Comparison of ENCODE assay signal across 14 cellular contexts in the genomic region with DNA sequence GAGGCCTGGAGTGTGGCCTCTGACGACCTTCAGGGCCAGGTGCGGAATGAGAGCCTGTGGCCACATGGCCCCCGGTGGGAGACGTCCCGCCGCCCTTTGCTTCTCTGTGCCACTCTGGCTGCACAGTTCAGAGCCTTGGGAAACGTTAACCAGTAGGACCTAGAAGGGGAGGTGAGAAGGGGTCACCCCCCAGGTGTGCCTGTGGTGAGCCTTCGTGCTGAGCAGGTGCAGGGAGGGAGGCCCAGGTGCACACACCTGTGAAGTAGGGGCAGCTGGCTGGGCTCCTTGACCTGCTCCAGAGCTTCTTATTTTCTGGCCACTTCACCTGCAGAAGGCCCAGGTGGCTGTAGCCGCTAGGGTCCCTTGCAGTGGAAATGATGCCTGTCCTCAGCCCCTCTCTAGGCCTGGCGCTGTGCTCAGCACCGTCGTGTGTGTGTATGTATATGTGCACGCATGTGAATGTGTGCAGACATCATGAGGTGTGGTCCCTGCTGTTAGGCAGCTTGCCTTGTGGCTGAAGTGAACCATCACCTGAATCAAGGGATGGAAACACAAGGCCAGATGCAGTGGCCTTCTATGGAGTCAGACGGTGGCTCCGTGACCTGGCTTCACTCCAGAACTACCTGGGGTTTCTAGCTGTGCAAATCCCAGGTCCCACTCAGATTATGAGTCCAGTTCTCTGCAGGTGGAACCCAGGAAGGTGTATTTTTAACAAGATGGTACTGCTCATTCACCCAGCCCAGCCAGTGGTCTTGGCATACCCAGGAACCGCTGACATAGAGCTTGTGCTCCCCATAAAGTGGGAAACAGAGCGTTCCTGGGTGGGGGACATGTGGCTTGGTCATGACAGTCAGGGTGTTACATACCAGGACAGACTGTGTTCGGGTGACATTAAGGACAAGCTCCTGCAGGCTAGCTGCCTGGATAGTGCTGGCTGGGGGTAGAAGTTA. TPM values are rescaled to one million over a fixed set of nuclear protein-coding genes. Genes with fewer than 3 reads are reported as not detected.
A peak's percentile ranks its signal among the peaks of the same experiment; 100 is the strongest.
DNase-seq lines count a peak whose midpoint lies in the region; ATAC-seq, FAIRE-seq and TF ChIP-seq lines count a peak whose summit lies in the region.
"Not testable (repeated sequence)": the region's sequence is repeated elsewhere in the genome, so short reads cannot be mapped to it uniquely, and the experiment has no call there.
"Had no signal": no experiment of that assay in that cellular context is flagged by ENCODE, and none has a peak within 500 bp of the region (broad histone marks: within the 10 kb centered on the region; RNA-seq: fewer than 3 reads in every experiment).

No MANE protein-coding gene starts in this region.

- TF ChIP-seq EP300 in K562 (IDR thresholded peaks at IDR 0.05; ENCODE audit: low read length): not testable (repeated sequence)

- H3K9me3 Mint-ChIP-seq in osteocyte (ENCODE audit: unreplicated experiment); stimulated activated memory B cell treated with anti-CD40 and anti-IgM and Interleukin-4, amounts not matched to agents 10 μg/mL and 1 μg/mL and 100 μg/mL, for 72 hours: not testable (repeated sequence)

- WGBS in K562 (ENCODE audit: insufficient coverage, low coverage, missing lambda C conversion rate): 2% methylated on average over 15 of the region's 18 CpGs

- H3K4me3 Mint-ChIP-seq in osteocyte (ENCODE audit: unreplicated experiment); stimulated activated memory B cell treated with anti-CD40 and anti-IgM and Interleukin-4, amounts not matched to agents 10 μg/mL and 1 μg/mL and 100 μg/mL, for 72 hours: not testable (repeated sequence)

- POLR2A ChIA-PET in K562 (lab: Yijun Ruan, JAX): interaction anchor here (0.6 to 1.2 kb wide), 4 partner anchors 13 to 73 kb away, joined by 3 to 7 read pairs (median 6); no protein-coding TSS in a partner anchor

- not testable (repeated sequence) for H3K4me2 ChIP-seq in K562 (ENCODE audit: insufficient read depth, low read length)

- H3K36me3 ChIP-seq in K562 (ENCODE audit: control insufficient read depth, insufficient read depth, low read length): not testable (repeated sequence)

- in situ Hi-C loops in K562 (cut with MboI): not testable (repeated sequence)

- H4K20me1 ChIP-seq in K562 (replicated peaks; ENCODE audit: control insufficient read depth, insufficient read depth, low read length): not testable (repeated sequence)

- intact Hi-C loops in K562 (cut with micrococcal nuclease): not testable (repeated sequence)

- not testable (repeated sequence) for H3K4me1 ChIP-seq in K562 (replicated peaks in 1 of 2; ENCODE audit: control insufficient read depth in 2 of 2, insufficient read depth in 2 of 2, low read length in 2 of 2)

- H3K27ac Mint-ChIP-seq in osteocyte (ENCODE audit: unreplicated experiment); stimulated activated memory B cell treated with anti-CD40 and anti-IgM and Interleukin-4, amounts not matched to agents 10 μg/mL and 1 μg/mL and 100 μg/mL, for 72 hours: not testable (repeated sequence)

- not testable (repeated sequence) for H3K9ac ChIP-seq in K562 (ENCODE audit: insufficient read depth in 1 of 2, low read depth in 2 of 2, low read length in 2 of 2)

- not testable (repeated sequence) for H3K9me3 ChIP-seq in K562 (replicated peaks; ENCODE audit: control insufficient read depth, insufficient read depth, low read depth, low read length)

- H3K79me2 ChIP-seq in K562 (ENCODE audit: control insufficient read depth, insufficient read depth, low read length): not testable (repeated sequence)

- not testable (repeated sequence) for TF ChIP-seq CTCF in K562 (IDR thresholded peaks at IDR 0.05 in 2 of 3, conservative IDR thresholded peaks at IDR 0.05 in 1 of 3; ENCODE audit: insufficient read depth in 2 of 3, low read depth in 1 of 3, low read length in 3 of 3); osteocyte (IDR thresholded peaks at IDR 0.05)

- not testable (repeated sequence) for H3K9me1 ChIP-seq in K562 (ENCODE audit: control insufficient read depth, insufficient read depth, low read length)

- CTCF ChIA-PET in K562 (lab: Yijun Ruan, JAX; ENCODE audit: low intra/inter-chr PET ratio): not testable (repeated sequence)

- not testable (repeated sequence) for TF ChIP-seq RAD21 in K562 (CRISPR knock-in tag; conservative IDR thresholded peaks at IDR 0.05 in 1 of 2, IDR thresholded peaks at IDR 0.05 in 1 of 2)

- not testable (repeated sequence) for H3K27me3 Mint-ChIP-seq in osteocyte (ENCODE audit: unreplicated experiment); stimulated activated memory B cell treated with anti-CD40 and anti-IgM and Interleukin-4, amounts not matched to agents 10 μg/mL and 1 μg/mL and 100 μg/mL, for 72 hours

- not testable (repeated sequence) for TF ChIP-seq POLR2A in K562 (conservative IDR thresholded peaks at IDR 0.05)

- H3K27ac ChIP-seq in K562 (ENCODE audit: extremely low read depth, low read depth, low read length): not testable (repeated sequence)

- not testable (repeated sequence) for H2AFZ ChIP-seq in K562 (ENCODE audit: low read depth, low read length)

- not testable (repeated sequence) for BruUV-seq in K562 (replicated peaks; lab: Mats Ljungman, UMichigan)

- not testable (repeated sequence) for H3K4me1 Mint-ChIP-seq in osteocyte (ENCODE audit: unreplicated experiment); stimulated activated memory B cell treated with anti-CD40 and anti-IgM and Interleukin-4, amounts not matched to agents 10 μg/mL and 1 μg/mL and 100 μg/mL, for 72 hours

- FAIRE-seq in K562 (lab: Jason Lieb, UNC): not testable (repeated sequence)
- peak; percentile 98 for FAIRE-seq in urothelium cell line (lab: Jason Lieb, UNC)

- ATAC-seq in K562: peak; percentile 17
- ATAC-seq in esophagus mucosa: peak; percentile 44
- peak; percentile 8 for ATAC-seq in stimulated activated memory B cell treated with anti-CD40 and anti-IgM and Interleukin-4, amounts not matched to agents 10 μg/mL and 1 μg/mL and 100 μg/mL, for 72 hours

- not testable (repeated sequence) for H3K4me3 ChIP-seq in K562

- peaks cover 9 to 27% of the 10 kb centered on the region in 2 experiments for H3K27me3 ChIP-seq in K562 (ENCODE audit: control insufficient read depth in 2 of 2, insufficient read depth in 2 of 2, low read length in 2 of 2)

- H3K36me3 Mint-ChIP-seq in osteocyte (ENCODE audit: unreplicated experiment); stimulated activated memory B cell treated with anti-CD40 and anti-IgM and Interleukin-4, amounts not matched to agents 10 μg/mL and 1 μg/mL and 100 μg/mL, for 72 hours: not testable (repeated sequence)

- DNase-seq in K562 (ENCODE audit: extremely low read depth in 1 of 4, low spot score in 3 of 4) (peak in 1 of 4 experiments; percentile 28), islet precursor cell (peak; percentile 15), osteocyte (ENCODE audit: extremely low spot score, unreplicated experiment) (peak; percentile 54)
- DNase-seq in urothelium cell line (ENCODE audit: low spot score): not testable (repeated sequence)

TF ChIP-seq in K562, 482 proteins besides CTCF, POLR2A, EP300 and RAD21 (continues in another document):
- TF ChIP-seq MYC (IDR thresholded peaks at IDR 0.05; ENCODE audit: low read depth, low read length): not testable (repeated sequence)
- TF ChIP-seq MYC (CRISPR knock-in tag; IDR thresholded peaks at IDR 0.05; ENCODE audit: borderline replicate concordance, low read depth) (0 out of 2 replicates have a peak, but pooled peaks have one; percentile 20), ZNF165 (CRISPR knock-in tag; IDR thresholded peaks at IDR 0.05; ENCODE audit: borderline replicate concordance) (0 out of 2 replicates have a peak, but pooled peaks have one; percentile 25), ERF (CRISPR knock-in tag; IDR thresholded peaks at IDR 0.05) (peak; percentile 21; the same call in 1 of the 2 replicates)
- TF ChIP-seq, protein P1, sequence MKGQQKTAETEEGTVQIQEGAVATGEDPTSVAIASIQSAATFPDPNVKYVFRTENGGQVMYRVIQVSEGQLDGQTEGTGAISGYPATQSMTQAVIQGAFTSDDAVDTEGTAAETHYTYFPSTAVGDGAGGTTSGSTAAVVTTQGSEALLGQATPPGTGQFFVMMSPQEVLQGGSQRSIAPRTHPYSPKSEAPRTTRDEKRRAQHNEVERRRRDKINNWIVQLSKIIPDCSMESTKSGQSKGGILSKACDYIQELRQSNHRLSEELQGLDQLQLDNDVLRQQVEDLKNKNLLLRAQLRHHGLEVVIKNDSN (CRISPR knock-in tag; IDR thresholded peaks at IDR 0.05): peak; percentile 29; the same call in 1 of the 2 replicates

RNA-seq across cellular contexts. Expression of a gene that starts 15.6 kb away (rescaled TPM):
- not detected in 2 replicates for total RNA-seq in K562 (2011; cell fraction: chromatin; rRNA removed; ENCODE audit: low replicate concordance)
- total RNA-seq in K562 (2011; cell fraction: nucleolus; rRNA removed): not detected in 2 replicates
- total RNA-seq in K562 (2011; cell fraction: nucleoplasm; rRNA removed): not detected in 2 replicates
- not detected in 2 replicates for total RNA-seq in K562 (2014; rRNA removed)
- total RNA-seq in K562 (2014; rRNA removed; fragmentation: Illumina TruSeq; extraction: Trizol): not detected in 2 replicates
- total RNA-seq in K562 (2015; rRNA removed; fragmentation: Illumina TruSeq; extraction: Trizol): not detected in 2 replicates
- not detected in 2 replicates for total RNA-seq in K562 (2021)
- polyA plus RNA-seq in K562 (2011; rRNA removed): not detected in 2 replicates
- not detected in 2 replicates for polyA plus RNA-seq in K562 (2011; cell fraction: cytosol; rRNA removed)
- polyA plus RNA-seq in K562 (2011; cell fraction: nucleus; rRNA removed): not detected in 2 replicates
- polyA plus RNA-seq in K562 (2012): not detected in 2 replicates
- polyA plus RNA-seq in K562 (2014; fragmentation: Illumina TruSeq; extraction: Trizol): not detected in 2 replicates
- not detected for polyA plus RNA-seq in K562 (2014; fragmentation: Nextera tagmentation; extraction: Ambion mirVana)
- polyA plus RNA-seq in K562 (2014; rRNA removed): not detected in 2 replicates
- polyA minus RNA-seq in K562 (2011; rRNA and poly(A)+ RNA removed): not detected in 2 replicates
- polyA minus RNA-seq in K562 (2011; cell fraction: cytosol; rRNA and poly(A)+ RNA removed): not detected in 2 replicates
- not detected in 2 replicates for polyA minus RNA-seq in K562 (2011; cell fraction: nucleus; rRNA and poly(A)+ RNA removed)
- not detected for total RNA-seq in esophagus mucosa
- total RNA-seq in osteocyte: not detected in 2 replicates
- total RNA-seq: CD4-positive, alpha-beta T cell; CD8-positive, alpha-beta memory T cell; GM12878; GM23248; H1; H9 had no signal
- polyA plus RNA-seq: A549; CD14-positive monocyte; CD8-positive, alpha-beta memory T cell; GM12878; GM23248; H1 had no signal
